ENCODE assay signal across 9 cellular contexts in the genomic region with DNA sequence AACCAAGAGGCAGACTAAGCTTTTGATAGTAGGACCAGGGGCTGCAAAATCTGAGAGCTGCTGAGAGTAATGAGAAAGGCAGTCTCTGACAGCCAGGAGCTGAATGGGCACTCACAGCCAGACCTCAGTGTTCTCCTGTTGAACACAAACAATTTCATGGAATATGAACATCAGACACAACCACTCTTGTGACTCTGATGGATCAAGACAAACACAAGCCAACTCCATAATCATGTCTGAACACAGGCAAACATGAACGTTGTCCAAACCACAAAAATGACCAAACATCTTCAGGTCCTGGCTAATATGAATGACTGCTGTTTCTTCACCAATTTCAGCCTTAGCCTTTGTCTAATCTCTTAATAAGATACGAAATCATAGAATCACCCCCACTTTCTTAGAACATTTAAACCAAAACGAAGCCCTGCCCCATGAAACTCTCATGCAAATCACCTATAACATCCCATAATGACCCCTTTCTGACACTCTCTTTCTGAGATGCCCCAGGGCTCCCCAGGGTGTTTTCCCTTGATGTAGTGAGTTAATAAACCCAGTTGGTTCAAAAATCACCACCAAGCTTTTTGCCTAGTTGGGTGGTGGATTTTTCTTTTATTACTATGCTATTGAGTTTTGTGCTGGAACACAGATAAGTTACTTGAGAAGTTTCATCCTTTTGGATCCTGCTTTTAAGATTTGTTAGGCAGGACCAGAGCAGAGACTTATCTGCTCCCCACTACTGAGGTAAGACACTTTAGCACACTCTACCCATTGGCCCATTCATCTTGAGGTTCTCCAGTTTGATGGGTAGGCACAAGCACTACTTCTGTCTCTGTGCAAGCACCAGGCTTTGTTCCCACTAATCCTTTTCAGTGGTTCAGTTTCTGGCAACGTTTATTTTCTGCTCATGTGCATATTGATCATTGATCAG. TPM values are rescaled to one million over a fixed set of nuclear protein-coding genes. Genes with fewer than 3 reads are reported as not detected.
DNase-seq lines count a peak whose midpoint lies in the region; ATAC-seq, FAIRE-seq and TF ChIP-seq lines count a peak whose summit lies in the region.
"Had no signal": no experiment of that assay in that cellular context is flagged by ENCODE, and none has a peak within 500 bp of the region (broad histone marks: within the 10 kb centered on the region; RNA-seq: fewer than 3 reads in every experiment).

No MANE protein-coding gene starts in this region.

- no peak for FAIRE-seq in D721Med (lab: Jason Lieb, UNC)

- peak overlapping the region; percentile 15 for H2AFZ ChIP-seq in hepatocyte

- H3K9me3 ChIP-seq in hepatocyte (ENCODE audit: low read depth) = no peaks in the 10 kb centered on the region

- H3K4me3 Mint-ChIP-seq in IgD-negative memory B cell = peak overlapping the region; percentile 5 to 74 (median 18)

- H3K27ac ChIP-seq in hepatocyte = no peak overlapping the region

- H3K4me2 ChIP-seq in hepatocyte = no peak overlapping the region

- H3K27me3 Mint-ChIP-seq in IgD-negative memory B cell = no peaks in the 10 kb centered on the region

- no peaks in the 10 kb centered on the region for H4K20me1 ChIP-seq in hepatocyte (ENCODE audit: insufficient read depth, poor library complexity, severe bottlenecking)

- H3K36me3 Mint-ChIP-seq in IgD-negative memory B cell = no peaks in the 10 kb centered on the region

- ATAC-seq in GM18868 (IDR thresholded peaks at IDR 0.05; ENCODE audit: unreplicated experiment) = peak; percentile 80
- ATAC-seq in GM21786 (IDR thresholded peaks at IDR 0.05; ENCODE audit: unreplicated experiment) = peak; percentile 85

- TF ChIP-seq CTCF in hepatocyte (IDR thresholded peaks at IDR 0.05; ENCODE audit: poor library complexity) (no peak), D721Med (IDR thresholded peaks at IDR 0.05; ENCODE audit: insufficient read depth, missing control alignments) (no peak)

- no peaks in the 10 kb centered on the region for H3K4me1 ChIP-seq in hepatocyte (ENCODE audit: insufficient read depth)

- no peaks in the 10 kb centered on the region for H3K27me3 ChIP-seq in hepatocyte

- peaks cover 44 to 50% (median 48%) of the 10 kb centered on the region in 3 donors for H3K4me1 Mint-ChIP-seq in IgD-negative memory B cell

- WGBS in hepatocyte (ENCODE audit: low lambda C conversion rate, missing lambda C conversion rate) = 58% methylated on average over 4 of the region's 4 CpGs

- DNase-seq in hepatocyte (ENCODE audit: low spot score) (no peak), NCI-H526 (lab: John Stamatoyannopoulos, UW) (no peak), SKM-1 (lab: John Stamatoyannopoulos, UW; ENCODE audit: unreplicated experiment) (no peak), A172 (ENCODE audit: low spot score) (no peak), D721Med (ENCODE audit: insufficient read length, low spot score) (no peak)
- DNase-seq: activated CD8-positive, alpha-beta memory T cell treated with anti-CD3 and anti-CD28 coated beads, Interleukin-2, amount 50 U/mL, for 48 hours had no signal

- no peak overlapping the region for H3K4me3 ChIP-seq in hepatocyte

- H3K9me2 ChIP-seq in hepatocyte (replicated peaks; ENCODE audit: insufficient read depth) = no peaks in the 10 kb centered on the region

- H3K27ac Mint-ChIP-seq in IgD-negative memory B cell = peak overlapping the region; percentile 54 to 72 (median 58)

- no peaks in the 10 kb centered on the region for H3K36me3 ChIP-seq in hepatocyte (replicated peaks; ENCODE audit: insufficient read depth, low read depth)

- no peaks in the 10 kb centered on the region for H3K9me3 Mint-ChIP-seq in IgD-negative memory B cell

- H3K79me2 ChIP-seq in hepatocyte = no peaks in the 10 kb centered on the region

RNA-seq across cellular contexts. Expression of a gene that starts 5.9 kb away (rescaled TPM):
- 87.4 TPM for polyA plus RNA-seq in IgD-negative memory B cell
- 0.56 and 0.87 TPM in 2 replicates for total RNA-seq in hepatocyte
- 1.5 and 2.0 TPM in 2 replicates for polyA plus RNA-seq in hepatocyte
- 91.9 and 97.0 TPM in 2 replicates for total RNA-seq in A172 (2014; rRNA removed; shearing (Covaris generic))

Comparison
In these comparisons a context has a peak if more than half of its experiments do, and no peak if none do; other contexts are left out.
1. RNA of a gene that starts 5.9 kb away (total RNA-seq): 91.9 to 97.0 TPM in A172; 0.56 to 0.87 TPM in hepatocyte; every median in the first group is over 10 times any median in the second.